In the genomic region with DNA sequence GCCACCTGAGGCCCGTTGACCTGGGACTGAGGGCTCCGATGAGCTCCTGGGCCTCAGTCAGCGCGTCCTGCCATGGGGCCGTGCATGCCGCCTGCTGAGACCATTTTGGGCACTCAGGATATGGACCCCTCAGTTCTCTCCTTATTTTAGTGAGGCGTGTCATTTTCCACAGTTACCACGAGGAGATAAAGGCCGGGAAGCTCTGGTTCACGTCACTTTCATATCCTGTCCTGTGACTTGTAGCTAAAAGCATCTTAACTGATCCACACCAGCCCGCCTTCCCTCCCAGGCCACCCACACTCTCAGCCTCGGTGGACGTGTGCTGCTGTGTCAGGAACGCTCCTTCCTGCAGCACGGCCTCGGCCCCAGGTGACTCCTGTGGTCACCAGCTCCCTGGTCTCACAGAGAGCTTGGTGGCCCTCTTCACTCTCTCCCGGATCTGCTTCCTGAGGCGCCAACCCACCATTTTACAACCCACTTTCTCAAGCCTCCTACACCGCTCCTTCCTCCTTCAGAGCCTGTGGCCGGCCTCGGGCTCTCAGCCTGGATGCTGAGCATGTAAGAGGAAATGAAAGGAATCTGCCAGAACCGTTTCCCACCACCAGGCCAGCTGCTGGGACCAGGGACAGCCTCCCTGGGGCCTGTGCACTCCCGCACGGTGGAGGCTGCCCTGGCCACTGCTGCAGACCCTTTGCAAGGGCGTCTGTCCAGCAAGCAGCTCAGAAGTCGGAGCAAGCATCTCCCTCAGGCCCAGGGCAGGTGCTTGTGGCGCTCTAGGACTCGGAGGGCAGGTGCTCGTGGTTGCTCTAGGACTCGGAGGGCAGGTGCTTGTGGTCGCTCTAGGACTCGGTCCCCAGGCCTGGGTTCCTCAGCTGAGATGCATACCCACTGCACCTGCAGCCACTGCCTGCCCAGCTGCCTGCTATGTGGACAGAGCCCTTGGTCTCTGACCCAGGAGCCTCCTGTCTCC, we compare ENCODE assay signal across 1 cellular context.
TF ChIP-seq lines count a peak whose summit lies in the region.

No MANE protein-coding gene starts in this region.

TF ChIP-seq in K562, 482 proteins besides CTCF, POLR2A, EP300 and RAD21 (continued from another document):
- TF ChIP-seq, protein P1, sequence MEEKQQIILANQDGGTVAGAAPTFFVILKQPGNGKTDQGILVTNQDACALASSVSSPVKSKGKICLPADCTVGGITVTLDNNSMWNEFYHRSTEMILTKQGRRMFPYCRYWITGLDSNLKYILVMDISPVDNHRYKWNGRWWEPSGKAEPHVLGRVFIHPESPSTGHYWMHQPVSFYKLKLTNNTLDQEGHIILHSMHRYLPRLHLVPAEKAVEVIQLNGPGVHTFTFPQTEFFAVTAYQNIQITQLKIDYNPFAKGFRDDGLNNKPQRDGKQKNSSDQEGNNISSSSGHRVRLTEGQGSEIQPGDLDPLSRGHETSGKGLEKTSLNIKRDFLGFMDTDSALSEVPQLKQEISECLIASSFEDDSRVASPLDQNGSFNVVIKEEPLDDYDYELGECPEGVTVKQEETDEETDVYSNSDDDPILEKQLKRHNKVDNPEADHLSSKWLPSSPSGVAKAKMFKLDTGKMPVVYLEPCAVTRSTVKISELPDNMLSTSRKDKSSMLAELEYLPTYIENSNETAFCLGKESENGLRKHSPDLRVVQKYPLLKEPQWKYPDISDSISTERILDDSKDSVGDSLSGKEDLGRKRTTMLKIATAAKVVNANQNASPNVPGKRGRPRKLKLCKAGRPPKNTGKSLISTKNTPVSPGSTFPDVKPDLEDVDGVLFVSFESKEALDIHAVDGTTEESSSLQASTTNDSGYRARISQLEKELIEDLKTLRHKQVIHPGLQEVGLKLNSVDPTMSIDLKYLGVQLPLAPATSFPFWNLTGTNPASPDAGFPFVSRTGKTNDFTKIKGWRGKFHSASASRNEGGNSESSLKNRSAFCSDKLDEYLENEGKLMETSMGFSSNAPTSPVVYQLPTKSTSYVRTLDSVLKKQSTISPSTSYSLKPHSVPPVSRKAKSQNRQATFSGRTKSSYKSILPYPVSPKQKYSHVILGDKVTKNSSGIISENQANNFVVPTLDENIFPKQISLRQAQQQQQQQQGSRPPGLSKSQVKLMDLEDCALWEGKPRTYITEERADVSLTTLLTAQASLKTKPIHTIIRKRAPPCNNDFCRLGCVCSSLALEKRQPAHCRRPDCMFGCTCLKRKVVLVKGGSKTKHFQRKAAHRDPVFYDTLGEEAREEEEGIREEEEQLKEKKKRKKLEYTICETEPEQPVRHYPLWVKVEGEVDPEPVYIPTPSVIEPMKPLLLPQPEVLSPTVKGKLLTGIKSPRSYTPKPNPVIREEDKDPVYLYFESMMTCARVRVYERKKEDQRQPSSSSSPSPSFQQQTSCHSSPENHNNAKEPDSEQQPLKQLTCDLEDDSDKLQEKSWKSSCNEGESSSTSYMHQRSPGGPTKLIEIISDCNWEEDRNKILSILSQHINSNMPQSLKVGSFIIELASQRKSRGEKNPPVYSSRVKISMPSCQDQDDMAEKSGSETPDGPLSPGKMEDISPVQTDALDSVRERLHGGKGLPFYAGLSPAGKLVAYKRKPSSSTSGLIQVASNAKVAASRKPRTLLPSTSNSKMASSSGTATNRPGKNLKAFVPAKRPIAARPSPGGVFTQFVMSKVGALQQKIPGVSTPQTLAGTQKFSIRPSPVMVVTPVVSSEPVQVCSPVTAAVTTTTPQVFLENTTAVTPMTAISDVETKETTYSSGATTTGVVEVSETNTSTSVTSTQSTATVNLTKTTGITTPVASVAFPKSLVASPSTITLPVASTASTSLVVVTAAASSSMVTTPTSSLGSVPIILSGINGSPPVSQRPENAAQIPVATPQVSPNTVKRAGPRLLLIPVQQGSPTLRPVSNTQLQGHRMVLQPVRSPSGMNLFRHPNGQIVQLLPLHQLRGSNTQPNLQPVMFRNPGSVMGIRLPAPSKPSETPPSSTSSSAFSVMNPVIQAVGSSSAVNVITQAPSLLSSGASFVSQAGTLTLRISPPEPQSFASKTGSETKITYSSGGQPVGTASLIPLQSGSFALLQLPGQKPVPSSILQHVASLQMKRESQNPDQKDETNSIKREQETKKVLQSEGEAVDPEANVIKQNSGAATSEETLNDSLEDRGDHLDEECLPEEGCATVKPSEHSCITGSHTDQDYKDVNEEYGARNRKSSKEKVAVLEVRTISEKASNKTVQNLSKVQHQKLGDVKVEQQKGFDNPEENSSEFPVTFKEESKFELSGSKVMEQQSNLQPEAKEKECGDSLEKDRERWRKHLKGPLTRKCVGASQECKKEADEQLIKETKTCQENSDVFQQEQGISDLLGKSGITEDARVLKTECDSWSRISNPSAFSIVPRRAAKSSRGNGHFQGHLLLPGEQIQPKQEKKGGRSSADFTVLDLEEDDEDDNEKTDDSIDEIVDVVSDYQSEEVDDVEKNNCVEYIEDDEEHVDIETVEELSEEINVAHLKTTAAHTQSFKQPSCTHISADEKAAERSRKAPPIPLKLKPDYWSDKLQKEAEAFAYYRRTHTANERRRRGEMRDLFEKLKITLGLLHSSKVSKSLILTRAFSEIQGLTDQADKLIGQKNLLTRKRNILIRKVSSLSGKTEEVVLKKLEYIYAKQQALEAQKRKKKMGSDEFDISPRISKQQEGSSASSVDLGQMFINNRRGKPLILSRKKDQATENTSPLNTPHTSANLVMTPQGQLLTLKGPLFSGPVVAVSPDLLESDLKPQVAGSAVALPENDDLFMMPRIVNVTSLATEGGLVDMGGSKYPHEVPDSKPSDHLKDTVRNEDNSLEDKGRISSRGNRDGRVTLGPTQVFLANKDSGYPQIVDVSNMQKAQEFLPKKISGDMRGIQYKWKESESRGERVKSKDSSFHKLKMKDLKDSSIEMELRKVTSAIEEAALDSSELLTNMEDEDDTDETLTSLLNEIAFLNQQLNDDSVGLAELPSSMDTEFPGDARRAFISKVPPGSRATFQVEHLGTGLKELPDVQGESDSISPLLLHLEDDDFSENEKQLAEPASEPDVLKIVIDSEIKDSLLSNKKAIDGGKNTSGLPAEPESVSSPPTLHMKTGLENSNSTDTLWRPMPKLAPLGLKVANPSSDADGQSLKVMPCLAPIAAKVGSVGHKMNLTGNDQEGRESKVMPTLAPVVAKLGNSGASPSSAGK (IDR thresholded peaks at IDR 0.05), result peak; percentile 42; the same call in 1 of the 2 replicates
- TF ChIP-seq ZNF589 (CRISPR knock-in tag; IDR thresholded peaks at IDR 0.05; ENCODE audit: low read depth) (peak; percentile 68; the same call in 1 of the 2 replicates), SMAD4 (CRISPR knock-in tag; conservative IDR thresholded peaks at IDR 0.05) (0 out of 2 replicates have a peak, but pooled peaks have one; percentile 46), RBM14 (IDR thresholded peaks at IDR 0.05; ENCODE audit: borderline replicate concordance, insufficient read depth, low read depth, low read length) (no peak), BACH1 (tag; IDR thresholded peaks at IDR 0.05) (no peak), GATAD2A (IDR thresholded peaks at IDR 0.05) (0 out of 2 replicates have a peak, but pooled peaks have one; percentile 45), ZFX (CRISPR knock-in tag; IDR thresholded peaks at IDR 0.05) (peak; percentile 30), ATF1 (CRISPR knock-in tag; IDR thresholded peaks at IDR 0.05) (no peak), ATF1 (tag; IDR thresholded peaks at IDR 0.05) (peak; percentile 47; the same call in 1 of the 2 replicates)
- TF ChIP-seq, protein P2, sequence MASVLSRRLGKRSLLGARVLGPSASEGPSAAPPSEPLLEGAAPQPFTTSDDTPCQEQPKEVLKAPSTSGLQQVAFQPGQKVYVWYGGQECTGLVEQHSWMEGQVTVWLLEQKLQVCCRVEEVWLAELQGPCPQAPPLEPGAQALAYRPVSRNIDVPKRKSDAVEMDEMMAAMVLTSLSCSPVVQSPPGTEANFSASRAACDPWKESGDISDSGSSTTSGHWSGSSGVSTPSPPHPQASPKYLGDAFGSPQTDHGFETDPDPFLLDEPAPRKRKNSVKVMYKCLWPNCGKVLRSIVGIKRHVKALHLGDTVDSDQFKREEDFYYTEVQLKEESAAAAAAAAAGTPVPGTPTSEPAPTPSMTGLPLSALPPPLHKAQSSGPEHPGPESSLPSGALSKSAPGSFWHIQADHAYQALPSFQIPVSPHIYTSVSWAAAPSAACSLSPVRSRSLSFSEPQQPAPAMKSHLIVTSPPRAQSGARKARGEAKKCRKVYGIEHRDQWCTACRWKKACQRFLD (CRISPR knock-in tag; IDR thresholded peaks at IDR 0.05), result 0 out of 2 replicates have a peak, but pooled peaks have one; percentile 32
